9 cellular contexts compared by ENCODE assay signal in the genomic region with DNA sequence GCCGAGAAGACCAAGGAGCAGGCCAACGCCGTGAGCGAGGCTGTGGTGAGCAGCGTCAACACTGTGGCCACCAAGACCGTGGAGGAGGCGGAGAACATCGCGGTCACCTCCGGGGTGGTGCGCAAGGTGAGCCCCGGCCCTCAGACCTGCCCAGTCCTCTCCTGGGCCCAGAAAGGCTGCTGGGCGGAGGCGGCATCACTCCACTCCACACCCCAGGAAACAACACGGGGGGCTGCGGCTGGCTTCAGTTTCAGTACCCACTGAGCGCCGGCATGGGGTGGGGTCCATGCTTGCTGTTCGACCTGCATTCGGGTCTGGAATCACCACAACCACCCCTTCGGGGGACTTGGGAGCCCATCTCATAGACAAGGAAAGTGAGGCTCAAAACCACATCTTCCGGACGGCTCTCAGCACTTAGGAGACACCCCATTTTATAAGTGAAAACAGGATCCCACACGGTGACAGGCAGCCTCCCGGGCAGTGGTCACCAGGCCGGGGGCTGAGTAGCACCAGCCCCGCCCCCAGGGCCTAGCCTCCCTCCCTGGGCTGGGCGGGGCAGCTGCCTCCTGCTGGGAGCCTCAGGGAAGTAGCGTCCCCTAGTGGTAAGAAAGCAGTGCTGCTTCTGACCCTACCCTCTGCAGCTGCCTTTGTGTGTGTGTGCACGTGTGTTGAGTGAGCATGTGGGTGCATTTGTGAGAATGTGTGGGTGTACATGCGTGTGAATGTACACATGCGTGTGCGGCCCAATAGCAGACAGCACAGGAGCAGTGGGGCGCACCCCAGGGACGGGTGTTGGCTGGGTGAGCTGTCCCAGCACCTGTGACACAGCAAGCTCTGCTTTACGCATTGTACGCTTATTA. TPM values are rescaled to one million over a fixed set of nuclear protein-coding genes. Genes with fewer than 3 reads are reported as not detected.
DNase-seq lines count a peak whose midpoint lies in the region; ATAC-seq and TF ChIP-seq lines count a peak whose summit lies in the region.
"Had no signal": no experiment of that assay in that cellular context is flagged by ENCODE, and none has a peak within 500 bp of the region (broad histone marks: within the 10 kb centered on the region; RNA-seq: fewer than 3 reads in every experiment).

No MANE protein-coding gene starts in this region.

- H3F3A ChIP-seq in SK-N-SH (replicated peaks; ENCODE audit: insufficient read depth) = no peaks in the 10 kb centered on the region

- peaks cover 5 to 11% of the 10 kb centered on the region in 2 experiments; a peak in 2 of 4 replicates for H3K4me1 ChIP-seq in SK-N-SH (ENCODE audit: control insufficient read depth in 1 of 2, insufficient read depth in 2 of 2, low read depth in 1 of 2, low read length in 1 of 2)

- no peaks in the 10 kb centered on the region for H3K9me2 ChIP-seq in SK-N-SH

- no peak for TF ChIP-seq EP300 in SK-N-SH (IDR thresholded peaks at IDR 0.05; ENCODE audit: borderline replicate concordance in 1 of 2, low read depth in 1 of 2, low read length in 1 of 2)

- peaks cover 0 to 6% of the 10 kb centered on the region in 2 donors for H3K4me1 Mint-ChIP-seq in effector memory CD8-positive, alpha-beta T cell (ENCODE audit: low read depth in 2 of 2)
- peaks cover 46% of the 10 kb centered on the region for H3K4me1 Mint-ChIP-seq in mesothelial cell of epicardium

- peak overlapping the region in 1 of 2 experiments; percentile 47; a peak in 1 of 4 replicates for H3K4me3 ChIP-seq in SK-N-SH (ENCODE audit: low read depth in 2 of 2, low read length in 1 of 2)

- no peaks in the 10 kb centered on the region for H3K36me3 ChIP-seq in SK-N-SH (replicated peaks in 1 of 2; ENCODE audit: control insufficient read depth in 1 of 2, insufficient read depth in 2 of 2, low read length in 1 of 2)

- H4K20me1 ChIP-seq in SK-N-SH (ENCODE audit: insufficient read depth) = no peaks in the 10 kb centered on the region

- CTCF ChIA-PET in SK-N-SH (lab: Yijun Ruan, JAX) = interaction anchor here (0.5 to 2.0 kb wide), 9 partner anchors 10 to 1096 kb away, joined by 3 to 6 read pairs (median 4); no protein-coding TSS in a partner anchor

- H2AFZ ChIP-seq in SK-N-SH (ENCODE audit: low read depth) = no peak overlapping the region

- H3K9me3 Mint-ChIP-seq in effector memory CD8-positive, alpha-beta T cell = no peaks in the 10 kb centered on the region
- no peaks in the 10 kb centered on the region for H3K9me3 Mint-ChIP-seq in mesothelial cell of epicardium
- H3K9me3 Mint-ChIP-seq: activated naive CD4-positive, alpha-beta T cell treated with anti-CD3 and anti-CD28 coated beads, Interleukin-2, amount 50 U/mL, for 24 hours had no signal

- no peaks in the 10 kb centered on the region for H3K79me2 ChIP-seq in SK-N-SH (ENCODE audit: insufficient read depth)

- no peak overlapping the region for H3K9ac ChIP-seq in SK-N-SH

- TF ChIP-seq CTCF in SK-N-SH (IDR thresholded peaks at IDR 0.05) = peak; percentile 71
- peak; percentile 73 for TF ChIP-seq CTCF in mesothelial cell of epicardium (IDR thresholded peaks at IDR 0.05; ENCODE audit: unreplicated experiment)

- 86% methylated on average over 30 of the region's 37 CpGs for WGBS in SK-N-SH (ENCODE audit: low lambda C conversion rate)

- ATAC-seq in GM19023 (IDR thresholded peaks at IDR 0.05; ENCODE audit: unreplicated experiment) (peak; percentile 70), HG03354 (IDR thresholded peaks at IDR 0.05; ENCODE audit: poor library complexity, severe bottlenecking, unreplicated experiment) (peak; percentile 78)
- ATAC-seq in effector memory CD8-positive, alpha-beta T cell (replicated peaks) = peak; percentile 87

- POLR2A ChIA-PET in SK-N-SH (lab: Yijun Ruan, JAX) = interaction anchor here (0.6 kb wide), 1 partner anchor 546 kb away, joined by 3 read pairs; no protein-coding TSS in a partner anchor

- no peaks in the 10 kb centered on the region for H3K9me3 ChIP-seq in SK-N-SH

- H3K27ac ChIP-seq in SK-N-SH (ENCODE audit: low read depth in 2 of 2, low read length in 1 of 2) = no peak overlapping the region

- no peak overlapping the region for H3K4me2 ChIP-seq in SK-N-SH

- H3K4me3 Mint-ChIP-seq in effector memory CD8-positive, alpha-beta T cell = no peak overlapping the region
- no peak overlapping the region for H3K4me3 Mint-ChIP-seq in mesothelial cell of epicardium
- H3K4me3 Mint-ChIP-seq: activated naive CD4-positive, alpha-beta T cell treated with anti-CD3 and anti-CD28 coated beads, Interleukin-2, amount 50 U/mL, for 24 hours had no signal

- DNase-seq in COLO829 (ENCODE audit: low spot score) = peak; percentile 46
- peak; percentile 76 for DNase-seq in SK-N-SH
- no peak for DNase-seq in effector memory CD8-positive, alpha-beta T cell
- DNase-seq in mesothelial cell of epicardium (ENCODE audit: low spot score in 2 of 2, unreplicated experiment in 2 of 2) = no peak
- no peak for DNase-seq in NCI-H2171 treated with DMSO at 0.1 percent for 48 hours (lab: John Stamatoyannopoulos, UW)
- no peak for DNase-seq in NCI-H510A treated with DMSO at 0.1 percent for 48 hours (lab: John Stamatoyannopoulos, UW)

- H3K36me3 Mint-ChIP-seq in effector memory CD8-positive, alpha-beta T cell (ENCODE audit: insufficient read depth) = no peaks in the 10 kb centered on the region
- no peaks in the 10 kb centered on the region for H3K36me3 Mint-ChIP-seq in mesothelial cell of epicardium
- H3K36me3 Mint-ChIP-seq: activated naive CD4-positive, alpha-beta T cell treated with anti-CD3 and anti-CD28 coated beads, Interleukin-2, amount 50 U/mL, for 24 hours had no signal

- peak; percentile 62 for TF ChIP-seq RAD21 in SK-N-SH (IDR thresholded peaks at IDR 0.05; ENCODE audit: low read length)

- H3K27me3 ChIP-seq in SK-N-SH (ENCODE audit: insufficient read depth) = no peaks in the 10 kb centered on the region

- H3K27me3 Mint-ChIP-seq in effector memory CD8-positive, alpha-beta T cell = peaks cover 0 to 17% of the 10 kb centered on the region in 2 donors
- no peaks in the 10 kb centered on the region for H3K27me3 Mint-ChIP-seq in mesothelial cell of epicardium (ENCODE audit: low read depth)
- H3K27me3 Mint-ChIP-seq: activated naive CD4-positive, alpha-beta T cell treated with anti-CD3 and anti-CD28 coated beads, Interleukin-2, amount 50 U/mL, for 24 hours had no signal

- no peak overlapping the region for H3K27ac Mint-ChIP-seq in effector memory CD8-positive, alpha-beta T cell
- peak overlapping the region; percentile 72 for H3K27ac Mint-ChIP-seq in mesothelial cell of epicardium
- H3K27ac Mint-ChIP-seq: activated naive CD4-positive, alpha-beta T cell treated with anti-CD3 and anti-CD28 coated beads, Interleukin-2, amount 50 U/mL, for 24 hours had no signal

TF ChIP-seq in SK-N-SH, 30 proteins besides CTCF, POLR2A, EP300 and RAD21 (continues in another document):
- no peak for TF ChIP-seq GABPA (IDR thresholded peaks at IDR 0.05; ENCODE audit: low read depth)
- TF ChIP-seq, protein P1, sequence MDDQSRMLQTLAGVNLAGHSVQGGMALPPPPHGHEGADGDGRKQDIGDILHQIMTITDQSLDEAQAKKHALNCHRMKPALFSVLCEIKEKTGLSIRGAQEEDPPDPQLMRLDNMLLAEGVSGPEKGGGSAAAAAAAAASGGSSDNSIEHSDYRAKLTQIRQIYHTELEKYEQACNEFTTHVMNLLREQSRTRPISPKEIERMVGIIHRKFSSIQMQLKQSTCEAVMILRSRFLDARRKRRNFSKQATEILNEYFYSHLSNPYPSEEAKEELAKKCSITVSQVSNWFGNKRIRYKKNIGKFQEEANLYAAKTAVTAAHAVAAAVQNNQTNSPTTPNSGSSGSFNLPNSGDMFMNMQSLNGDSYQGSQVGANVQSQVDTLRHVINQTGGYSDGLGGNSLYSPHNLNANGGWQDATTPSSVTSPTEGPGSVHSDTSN (IDR thresholded peaks at IDR 0.05) = no peak
- TF ChIP-seq, protein P2, sequence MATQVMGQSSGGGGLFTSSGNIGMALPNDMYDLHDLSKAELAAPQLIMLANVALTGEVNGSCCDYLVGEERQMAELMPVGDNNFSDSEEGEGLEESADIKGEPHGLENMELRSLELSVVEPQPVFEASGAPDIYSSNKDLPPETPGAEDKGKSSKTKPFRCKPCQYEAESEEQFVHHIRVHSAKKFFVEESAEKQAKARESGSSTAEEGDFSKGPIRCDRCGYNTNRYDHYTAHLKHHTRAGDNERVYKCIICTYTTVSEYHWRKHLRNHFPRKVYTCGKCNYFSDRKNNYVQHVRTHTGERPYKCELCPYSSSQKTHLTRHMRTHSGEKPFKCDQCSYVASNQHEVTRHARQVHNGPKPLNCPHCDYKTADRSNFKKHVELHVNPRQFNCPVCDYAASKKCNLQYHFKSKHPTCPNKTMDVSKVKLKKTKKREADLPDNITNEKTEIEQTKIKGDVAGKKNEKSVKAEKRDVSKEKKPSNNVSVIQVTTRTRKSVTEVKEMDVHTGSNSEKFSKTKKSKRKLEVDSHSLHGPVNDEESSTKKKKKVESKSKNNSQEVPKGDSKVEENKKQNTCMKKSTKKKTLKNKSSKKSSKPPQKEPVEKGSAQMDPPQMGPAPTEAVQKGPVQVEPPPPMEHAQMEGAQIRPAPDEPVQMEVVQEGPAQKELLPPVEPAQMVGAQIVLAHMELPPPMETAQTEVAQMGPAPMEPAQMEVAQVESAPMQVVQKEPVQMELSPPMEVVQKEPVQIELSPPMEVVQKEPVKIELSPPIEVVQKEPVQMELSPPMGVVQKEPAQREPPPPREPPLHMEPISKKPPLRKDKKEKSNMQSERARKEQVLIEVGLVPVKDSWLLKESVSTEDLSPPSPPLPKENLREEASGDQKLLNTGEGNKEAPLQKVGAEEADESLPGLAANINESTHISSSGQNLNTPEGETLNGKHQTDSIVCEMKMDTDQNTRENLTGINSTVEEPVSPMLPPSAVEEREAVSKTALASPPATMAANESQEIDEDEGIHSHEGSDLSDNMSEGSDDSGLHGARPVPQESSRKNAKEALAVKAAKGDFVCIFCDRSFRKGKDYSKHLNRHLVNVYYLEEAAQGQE (IDR thresholded peaks at IDR 0.05; ENCODE audit: low read depth, low read length) = no peak
- TF ChIP-seq FOXJ3 (CRISPR knock-in tag; IDR thresholded peaks at IDR 0.05) = no peak
- peak; percentile 51 for TF ChIP-seq SMC3 (IDR thresholded peaks at IDR 0.05; ENCODE audit: low read depth, low read length)

RNA-seq across cellular contexts. Expression of a gene that starts 1.8 kb away (rescaled TPM):
- 3.8 and 4.3 TPM in 2 replicates for polyA plus RNA-seq in SK-N-SH (2012; rRNA removed)
- polyA plus RNA-seq in SK-N-SH (2012; cell fraction: cytosol; rRNA removed) = 2.3 and 3.1 TPM in 2 replicates
- 5.2 and 6.0 TPM in 2 replicates for polyA plus RNA-seq in SK-N-SH (2012; cell fraction: nucleus; rRNA removed)
- 92.0 to 104 TPM (median 98.5 TPM) in 3 replicates for total RNA-seq in mesothelial cell of epicardium

RNA-seq across cellular contexts. Expression of a gene that starts 2.8 kb away (rescaled TPM):
- polyA plus RNA-seq in SK-N-SH (2012; rRNA removed) = 0.02 and 0.05 TPM in 2 replicates
- polyA plus RNA-seq in SK-N-SH (2012; cell fraction: cytosol; rRNA removed) = not detected in 2 replicates
- polyA plus RNA-seq in SK-N-SH (2012; cell fraction: nucleus; rRNA removed) = 0.01 and 0.06 TPM in 2 replicates
- total RNA-seq in mesothelial cell of epicardium = 6.5 to 9.8 TPM (median 7.2 TPM) in 3 replicates

RNA-seq across cellular contexts. Expression of a gene that starts 8.0 kb away (rescaled TPM):
- polyA plus RNA-seq in SK-N-SH (2012; rRNA removed) = not detected in 2 replicates
- polyA plus RNA-seq in SK-N-SH (2012; cell fraction: cytosol; rRNA removed) = not detected in 2 replicates
- not detected in 2 replicates for polyA plus RNA-seq in SK-N-SH (2012; cell fraction: nucleus; rRNA removed)
- 0.29 TPM in 1 of 3 replicates, not detected in the others for total RNA-seq in mesothelial cell of epicardium

RNA-seq across cellular contexts. Expression of a gene that starts 59.9 kb away (rescaled TPM):
- not detected in 2 replicates for polyA plus RNA-seq in SK-N-SH (2012; rRNA removed)
- not detected in 2 replicates for polyA plus RNA-seq in SK-N-SH (2012; cell fraction: cytosol; rRNA removed)
- not detected in 2 replicates for polyA plus RNA-seq in SK-N-SH (2012; cell fraction: nucleus; rRNA removed)
- total RNA-seq in mesothelial cell of epicardium = not detected in 3 replicates

Comparison
In these comparisons a context has a peak if more than half of its experiments do, and no peak if none do; other contexts are left out.
1. DNase-seq: peak in COLO829 (single experiment) and SK-N-SH (single experiment); none in effector memory CD8-positive, alpha-beta T cell (0 of 3), mesothelial cell of epicardium (0 of 2), NCI-H2171 treated with DMSO at 0.1 percent for 48 hours (single experiment) and NCI-H510A treated with DMSO at 0.1 percent for 48 hours (single experiment).
2. Peak in every context shown above with its lines, with median percentiles within 50 percentile points of each other: ATAC-seq.